2 cellular contexts compared by ENCODE assay signal in genomic region chr3:139718415-139718814, GRCh38.
TF ChIP-seq lines count a peak whose summit lies in the region.

No MANE protein-coding gene starts in this region.

TF ChIP-seq in H1, 55 proteins besides CTCF, POLR2A, EP300 and RAD21:
- TF ChIP-seq YY1 (IDR thresholded peaks at IDR 0.05; ENCODE audit: low read depth, low read length) (peak; percentile 63), RFX5 (IDR thresholded peaks at IDR 0.05; ENCODE audit: borderline replicate concordance, low read depth, low read length) (no peak)
TF ChIP-seq in H1: peak in this region for 1.

TF ChIP-seq in neural cell, 6 proteins besides CTCF, POLR2A, EP300 and RAD21:
- TF ChIP-seq EZH2 (IDR thresholded peaks at IDR 0.05; ENCODE audit: borderline replicate concordance, insufficient read depth, low read length, poor library complexity, severe bottlenecking) (no peak), SMC3 (conservative IDR thresholded peaks at IDR 0.05; ENCODE audit: poor library complexity) (peak; percentile 44), POLR2AphosphoS5 (IDR thresholded peaks at IDR 0.05) (no peak), TAF1 (IDR thresholded peaks at IDR 0.05; ENCODE audit: low read depth) (no peak)
